ENCODE assay signal across 2 cellular contexts in genomic region chr22:37927129-37927936, GRCh38.
TF ChIP-seq lines count a peak whose summit lies in the region.

No MANE protein-coding gene starts in this region.

TF ChIP-seq in SK-N-SH, 30 proteins besides CTCF, POLR2A, EP300 and RAD21:
- TF ChIP-seq ELF1 (IDR thresholded peaks at IDR 0.05) (no peak), JUND (IDR thresholded peaks at IDR 0.05) (no peak), MXI1 (IDR thresholded peaks at IDR 0.05; ENCODE audit: low read depth, low read length) (no peak), GATA2 (CRISPR knock-in tag; IDR thresholded peaks at IDR 0.05) (no peak), SIN3A (IDR thresholded peaks at IDR 0.05; ENCODE audit: borderline replicate concordance, low read depth, low read length) (no peak), PBX3 (IDR thresholded peaks at IDR 0.05) (no peak), ZBTB33 (IDR thresholded peaks at IDR 0.05; ENCODE audit: borderline replicate concordance, low read depth) (no peak), GABPA (IDR thresholded peaks at IDR 0.05; ENCODE audit: low read depth) (no peak), CHD2 (IDR thresholded peaks at IDR 0.05; ENCODE audit: low read length, partially characterized antibody) (no peak), SMC3 (IDR thresholded peaks at IDR 0.05; ENCODE audit: low read depth, low read length) (no peak), MEF2A (IDR thresholded peaks at IDR 0.05; ENCODE audit: borderline replicate concordance, low read depth) (no peak), IRF3 (IDR thresholded peaks at IDR 0.05; ENCODE audit: low read depth, low read length) (no peak), NRF1 (IDR thresholded peaks at IDR 0.05; ENCODE audit: low read depth, low read length) (no peak), RFX5 (IDR thresholded peaks at IDR 0.05; ENCODE audit: low read length) (no peak)
TF ChIP-seq in SK-N-SH: peak in this region for 0.

TF ChIP-seq in SK-N-SH treated with all-trans-retinoic acid at 6 μM for 48 hours, 23 proteins besides CTCF, POLR2A, EP300 and RAD21:
- TF ChIP-seq CSDC2 (CRISPR knock-in tag; IDR thresholded peaks at IDR 0.05) (no peak), ZC3H10 (CRISPR knock-in tag; IDR thresholded peaks at IDR 0.05) (no peak), CSRNP3 (CRISPR knock-in tag; IDR thresholded peaks at IDR 0.05) (no peak), ZFP3 (CRISPR knock-in tag; IDR thresholded peaks at IDR 0.05) (no peak), ARNTL (CRISPR knock-in tag; IDR thresholded peaks at IDR 0.05; ENCODE audit: borderline replicate concordance, low read depth) (no peak), TCF4 (CRISPR knock-in tag; IDR thresholded peaks at IDR 0.05; ENCODE audit: borderline replicate concordance) (no peak), SNAI2 (CRISPR knock-in tag; IDR thresholded peaks at IDR 0.05) (no peak), TOX (CRISPR knock-in tag; IDR thresholded peaks at IDR 0.05; ENCODE audit: borderline replicate concordance) (no peak), ZNF8 (CRISPR knock-in tag; IDR thresholded peaks at IDR 0.05) (no peak), TSHZ2 (CRISPR knock-in tag; IDR thresholded peaks at IDR 0.05) (no peak), ESRRG (CRISPR knock-in tag; IDR thresholded peaks at IDR 0.05) (no peak), RARB (CRISPR knock-in tag; IDR thresholded peaks at IDR 0.05) (no peak), OSR1 (CRISPR knock-in tag; IDR thresholded peaks at IDR 0.05) (no peak), PATZ1 (CRISPR knock-in tag; IDR thresholded peaks at IDR 0.05; ENCODE audit: borderline replicate concordance) (no peak)
